8 cellular contexts compared by ENCODE assay signal in the genomic region with DNA sequence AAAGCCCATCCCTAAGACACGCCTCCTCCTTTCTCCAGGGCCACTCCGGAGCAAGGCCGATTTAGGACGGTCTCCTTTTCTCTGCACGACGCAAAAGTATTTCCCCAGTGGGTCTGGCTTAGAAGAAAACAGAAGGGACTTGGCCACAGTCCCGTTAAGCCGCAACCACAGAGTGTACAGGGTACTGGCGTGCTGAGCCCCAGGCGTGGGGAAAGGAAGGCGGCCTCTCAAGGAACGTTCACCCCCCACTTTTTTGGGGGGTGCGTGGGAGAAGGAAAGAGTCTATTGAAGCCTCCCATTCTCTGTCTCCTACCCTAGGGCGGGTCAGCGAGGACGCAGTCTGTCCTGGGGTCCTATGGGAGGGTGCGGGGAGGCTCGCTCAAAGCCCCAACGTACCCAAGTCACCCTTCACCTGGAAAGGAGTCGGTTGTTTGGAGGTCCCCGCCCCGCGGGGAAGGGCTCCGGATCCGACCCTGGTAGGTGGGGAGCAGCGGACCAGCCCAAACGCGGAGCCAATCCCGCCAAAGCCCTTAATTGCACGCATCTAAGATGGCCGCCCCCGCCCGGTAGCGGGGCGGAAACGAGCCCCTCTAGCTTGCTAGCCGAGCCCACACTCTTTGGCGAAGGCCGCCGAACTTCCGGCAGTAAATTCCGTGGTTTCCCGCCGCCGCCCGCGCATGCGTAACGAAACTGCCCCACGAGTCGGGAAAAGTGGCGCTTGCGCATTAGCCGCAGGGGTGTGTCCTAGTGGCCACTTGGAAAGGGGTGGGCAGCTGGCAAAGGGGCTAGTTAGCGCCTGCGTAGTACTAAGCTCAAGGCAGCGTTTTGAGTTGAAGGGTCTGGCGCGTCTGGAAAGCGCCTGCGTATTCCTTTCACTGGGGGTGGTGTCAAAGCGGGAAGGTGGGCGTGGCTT.
DNase-seq lines count a peak whose midpoint lies in the region; ATAC-seq and TF ChIP-seq lines count a peak whose summit lies in the region.

A gene with protein sequence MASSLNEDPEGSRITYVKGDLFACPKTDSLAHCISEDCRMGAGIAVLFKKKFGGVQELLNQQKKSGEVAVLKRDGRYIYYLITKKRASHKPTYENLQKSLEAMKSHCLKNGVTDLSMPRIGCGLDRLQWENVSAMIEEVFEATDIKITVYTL (minus strand): TSS at position 434 of the 913 bp plus-strand sequence. CDS start 722 bp downstream, outside the sequence.

- 0 out of 2 replicates have a peak, but pooled peaks have one; percentile 9 for TF ChIP-seq CTCF in AG09319 (IDR thresholded peaks at IDR 0.05; ENCODE audit: low read depth, low read length)

- ATAC-seq in GM19035 (IDR thresholded peaks at IDR 0.05; ENCODE audit: unreplicated experiment): peak; percentile 65
- ATAC-seq in HG03354 (IDR thresholded peaks at IDR 0.05; ENCODE audit: poor library complexity, severe bottlenecking, unreplicated experiment): peak; percentile 73
- peak; percentile 80 to 84 for ATAC-seq in activated CD4-positive, CD25-positive, alpha-beta regulatory T cell treated with anti-CD3 and anti-CD28 coated beads, Interleukin-2, amount 50 U/mL, for 24 hours

- DNase-seq in AG09319 (ENCODE audit: extremely low read depth, low read depth) (peak; percentile 99), NCI-H446 treated with DMSO at 0.1 percent for 48 hours (lab: John Stamatoyannopoulos, UW) (peak; percentile 100), cerebellar cortex (ENCODE audit: low spot score) (peak; percentile 99), islet precursor cell (peak; percentile 100)
- DNase-seq in stimulated activated CD4-positive, alpha-beta T cell treated with anti-CD3 and anti-CD28 coated beads, Interleukin-15, amount 100 ng/mL, for 1 hour (ENCODE audit: low read depth in 1 of 2, low spot score in 1 of 2): peak; percentile 99 to 100

Comparison
In these comparisons a context has a peak if more than half of its experiments do, and no peak if none do; other contexts are left out.
1. Peak in every context shown above with its lines: DNase-seq and ATAC-seq.